8 cellular contexts compared by ENCODE assay signal in genomic region chr3:114706591-114707224, GRCh38.
DNase-seq lines count a peak whose midpoint lies in the region; ATAC-seq, FAIRE-seq and TF ChIP-seq lines count a peak whose summit lies in the region.

No MANE protein-coding gene starts in this region.

- H4K20me1 ChIP-seq in GM23338 (replicated peaks; ENCODE audit: insufficient read depth): no peaks in the 10 kb centered on the region
- no peaks in the 10 kb centered on the region for H4K20me1 ChIP-seq in hepatocyte (ENCODE audit: insufficient read depth, poor library complexity, severe bottlenecking)

- no peaks in the 10 kb centered on the region for H3K36me3 Mint-ChIP-seq in GM23338 (ENCODE audit: low read depth)

- H3K79me2 ChIP-seq in GM23338 (replicated peaks; ENCODE audit: insufficient read depth) (no peaks in the 10 kb centered on the region), hepatocyte (peaks cover 3% of the 10 kb centered on the region)

- H3K9me3 ChIP-seq in hepatocyte (ENCODE audit: low read depth): no peaks in the 10 kb centered on the region

- no peaks in the 10 kb centered on the region for H3K27me3 Mint-ChIP-seq in GM23338 (ENCODE audit: insufficient read depth, low read depth, poor library complexity)

- H3K36me3 ChIP-seq in GM23338 (ENCODE audit: insufficient read depth): no peaks in the 10 kb centered on the region
- H3K36me3 ChIP-seq in hepatocyte (replicated peaks; ENCODE audit: insufficient read depth, low read depth): no peaks in the 10 kb centered on the region

- H3K9me2 ChIP-seq in GM23338 (ENCODE audit: insufficient read depth): no peaks in the 10 kb centered on the region
- no peaks in the 10 kb centered on the region for H3K9me2 ChIP-seq in hepatocyte (replicated peaks; ENCODE audit: insufficient read depth)

- peaks cover 25% of the 10 kb centered on the region for H3K4me1 Mint-ChIP-seq in GM23338

- WGBS in hepatocyte (ENCODE audit: low lambda C conversion rate, missing lambda C conversion rate): 55% methylated on average over 3 of the region's 3 CpGs

- H3K27me3 ChIP-seq in GM23338 (ENCODE audit: insufficient read depth): no peaks in the 10 kb centered on the region
- H3K27me3 ChIP-seq in hepatocyte: no peaks in the 10 kb centered on the region

- H3K4me3 ChIP-seq in GM23338: no peak overlapping the region
- no peak overlapping the region for H3K4me3 ChIP-seq in hepatocyte

- H3K4me3 Mint-ChIP-seq in GM23338: no peak overlapping the region

- H3K27ac Mint-ChIP-seq in GM23338: no peak overlapping the region; the same call in 1 of the 2 replicates

- peak; percentile 94 for FAIRE-seq in RCC 7860 (lab: Jason Lieb, UNC)

- H3K27ac ChIP-seq in GM23338 (ENCODE audit: low read depth): no peak overlapping the region
- peak overlapping the region; percentile 79 for H3K27ac ChIP-seq in hepatocyte

- no peak for TF ChIP-seq CTCF in GM23338 (conservative IDR thresholded peaks at IDR 0.05; ENCODE audit: low read depth in 2 of 2)
- TF ChIP-seq CTCF in hepatocyte (IDR thresholded peaks at IDR 0.05; ENCODE audit: poor library complexity): no peak

- H3K9me3 Mint-ChIP-seq in GM23338: no peaks in the 10 kb centered on the region

- DNase-seq in DMS53 treated with DMSO at 0.1 percent for 48 hours (lab: John Stamatoyannopoulos, UW; ENCODE audit: unreplicated experiment) (peak; percentile 78), GM23338 (ENCODE audit: low spot score) (no peak), RCC 7860 (ENCODE audit: low spot score) (peak; percentile 72), hepatocyte (ENCODE audit: low spot score) (peak; percentile 62), AML-193 (lab: John Stamatoyannopoulos, UW) (no peak), T1000 (lab: John Stamatoyannopoulos, UW) (no peak)

- H3K4me1 ChIP-seq in GM23338 (ENCODE audit: insufficient read depth) (peaks cover 17% of the 10 kb centered on the region), hepatocyte (ENCODE audit: insufficient read depth) (peaks cover 21% of the 10 kb centered on the region)

- H3F3A ChIP-seq in GM23338 (replicated peaks; ENCODE audit: low read depth): no peaks in the 10 kb centered on the region

- H2AFZ ChIP-seq in GM23338 (no peak overlapping the region), hepatocyte (no peak overlapping the region)

- H3K4me2 ChIP-seq in GM23338 (peak overlapping the region; percentile 7; the same call in 1 of the 2 replicates), hepatocyte (peak overlapping the region; percentile 48)

- ATAC-seq in GM23338 (peak; percentile 49), GM21360 (IDR thresholded peaks at IDR 0.05; ENCODE audit: unreplicated experiment) (no peak), GM21723 (IDR thresholded peaks at IDR 0.05; ENCODE audit: unreplicated experiment) (no peak)

TF ChIP-seq in GM23338, 12 proteins besides CTCF, POLR2A, EP300 and RAD21 (continues in another document):
- TF ChIP-seq, protein P1, sequence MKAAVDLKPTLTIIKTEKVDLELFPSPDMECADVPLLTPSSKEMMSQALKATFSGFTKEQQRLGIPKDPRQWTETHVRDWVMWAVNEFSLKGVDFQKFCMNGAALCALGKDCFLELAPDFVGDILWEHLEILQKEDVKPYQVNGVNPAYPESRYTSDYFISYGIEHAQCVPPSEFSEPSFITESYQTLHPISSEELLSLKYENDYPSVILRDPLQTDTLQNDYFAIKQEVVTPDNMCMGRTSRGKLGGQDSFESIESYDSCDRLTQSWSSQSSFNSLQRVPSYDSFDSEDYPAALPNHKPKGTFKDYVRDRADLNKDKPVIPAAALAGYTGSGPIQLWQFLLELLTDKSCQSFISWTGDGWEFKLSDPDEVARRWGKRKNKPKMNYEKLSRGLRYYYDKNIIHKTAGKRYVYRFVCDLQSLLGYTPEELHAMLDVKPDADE (IDR thresholded peaks at IDR 0.05): no peak
- TF ChIP-seq NANOG (IDR thresholded peaks at IDR 0.05; ENCODE audit: borderline replicate concordance) (no peak), EZH2phosphoT487 (IDR thresholded peaks at IDR 0.05; ENCODE audit: unreplicated experiment) (no peak), ZNF114 (CRISPR knock-in tag; IDR thresholded peaks at IDR 0.05) (no peak), ZNF331 (CRISPR knock-in tag; IDR thresholded peaks at IDR 0.05; ENCODE audit: low read depth) (no peak), STAT1 (IDR thresholded peaks at IDR 0.05; ENCODE audit: unreplicated experiment) (no peak), CREB1 (CRISPR knock-in tag; IDR thresholded peaks at IDR 0.05; ENCODE audit: low read depth) (no peak), JUNB (IDR thresholded peaks at IDR 0.05; ENCODE audit: unreplicated experiment) (no peak)
- TF ChIP-seq, protein P2, sequence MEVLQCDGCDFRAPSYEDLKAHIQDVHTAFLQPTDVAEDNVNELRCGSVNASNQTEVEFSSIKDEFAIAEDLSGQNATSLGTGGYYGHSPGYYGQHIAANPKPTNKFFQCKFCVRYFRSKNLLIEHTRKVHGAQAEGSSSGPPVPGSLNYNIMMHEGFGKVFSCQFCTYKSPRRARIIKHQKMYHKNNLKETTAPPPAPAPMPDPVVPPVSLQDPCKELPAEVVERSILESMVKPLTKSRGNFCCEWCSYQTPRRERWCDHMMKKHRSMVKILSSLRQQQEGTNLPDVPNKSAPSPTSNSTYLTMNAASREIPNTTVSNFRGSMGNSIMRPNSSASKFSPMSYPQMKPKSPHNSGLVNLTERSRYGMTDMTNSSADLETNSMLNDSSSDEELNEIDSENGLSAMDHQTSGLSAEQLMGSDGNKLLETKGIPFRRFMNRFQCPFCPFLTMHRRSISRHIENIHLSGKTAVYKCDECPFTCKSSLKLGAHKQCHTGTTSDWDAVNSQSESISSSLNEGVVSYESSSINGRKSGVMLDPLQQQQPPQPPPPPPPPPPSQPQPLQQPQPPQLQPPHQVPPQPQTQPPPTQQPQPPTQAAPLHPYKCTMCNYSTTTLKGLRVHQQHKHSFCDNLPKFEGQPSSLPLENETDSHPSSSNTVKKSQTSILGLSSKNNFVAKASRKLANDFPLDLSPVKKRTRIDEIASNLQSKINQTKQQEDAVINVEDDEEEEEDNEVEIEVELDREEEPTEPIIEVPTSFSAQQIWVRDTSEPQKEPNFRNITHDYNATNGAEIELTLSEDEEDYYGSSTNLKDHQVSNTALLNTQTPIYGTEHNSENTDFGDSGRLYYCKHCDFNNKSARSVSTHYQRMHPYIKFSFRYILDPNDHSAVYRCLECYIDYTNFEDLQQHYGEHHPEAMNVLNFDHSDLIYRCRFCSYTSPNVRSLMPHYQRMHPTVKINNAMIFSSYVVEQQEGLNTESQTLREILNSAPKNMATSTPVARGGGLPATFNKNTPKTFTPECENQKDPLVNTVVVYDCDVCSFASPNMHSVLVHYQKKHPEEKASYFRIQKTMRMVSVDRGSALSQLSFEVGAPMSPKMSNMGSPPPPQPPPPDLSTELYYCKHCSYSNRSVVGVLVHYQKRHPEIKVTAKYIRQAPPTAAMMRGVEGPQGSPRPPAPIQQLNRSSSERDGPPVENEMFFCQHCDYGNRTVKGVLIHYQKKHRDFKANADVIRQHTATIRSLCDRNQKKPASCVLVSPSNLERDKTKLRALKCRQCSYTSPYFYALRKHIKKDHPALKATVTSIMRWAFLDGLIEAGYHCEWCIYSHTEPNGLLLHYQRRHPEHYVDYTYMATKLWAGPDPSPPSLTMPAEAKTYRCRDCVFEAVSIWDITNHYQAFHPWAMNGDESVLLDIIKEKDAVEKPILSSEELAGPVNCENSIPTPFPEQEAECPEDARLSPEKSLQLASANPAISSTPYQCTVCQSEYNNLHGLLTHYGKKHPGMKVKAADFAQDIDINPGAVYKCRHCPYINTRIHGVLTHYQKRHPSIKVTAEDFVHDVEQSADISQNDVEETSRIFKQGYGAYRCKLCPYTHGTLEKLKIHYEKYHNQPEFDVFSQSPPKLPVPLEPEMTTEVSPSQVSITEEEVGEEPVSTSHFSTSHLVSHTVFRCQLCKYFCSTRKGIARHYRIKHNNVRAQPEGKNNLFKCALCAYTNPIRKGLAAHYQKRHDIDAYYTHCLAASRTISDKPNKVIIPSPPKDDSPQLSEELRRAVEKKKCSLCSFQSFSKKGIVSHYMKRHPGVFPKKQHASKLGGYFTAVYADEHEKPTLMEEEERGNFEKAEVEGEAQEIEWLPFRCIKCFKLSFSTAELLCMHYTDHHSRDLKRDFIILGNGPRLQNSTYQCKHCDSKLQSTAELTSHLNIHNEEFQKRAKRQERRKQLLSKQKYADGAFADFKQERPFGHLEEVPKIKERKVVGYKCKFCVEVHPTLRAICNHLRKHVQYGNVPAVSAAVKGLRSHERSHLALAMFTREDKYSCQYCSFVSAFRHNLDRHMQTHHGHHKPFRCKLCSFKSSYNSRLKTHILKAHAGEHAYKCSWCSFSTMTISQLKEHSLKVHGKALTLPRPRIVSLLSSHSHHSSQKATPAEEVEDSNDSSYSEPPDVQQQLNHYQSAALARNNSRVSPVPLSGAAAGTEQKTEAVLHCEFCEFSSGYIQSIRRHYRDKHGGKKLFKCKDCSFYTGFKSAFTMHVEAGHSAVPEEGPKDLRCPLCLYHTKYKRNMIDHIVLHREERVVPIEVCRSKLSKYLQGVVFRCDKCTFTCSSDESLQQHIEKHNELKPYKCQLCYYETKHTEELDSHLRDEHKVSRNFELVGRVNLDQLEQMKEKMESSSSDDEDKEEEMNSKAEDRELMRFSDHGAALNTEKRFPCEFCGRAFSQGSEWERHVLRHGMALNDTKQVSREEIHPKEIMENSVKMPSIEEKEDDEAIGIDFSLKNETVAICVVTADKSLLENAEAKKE (CRISPR knock-in tag; IDR thresholded peaks at IDR 0.05): no peak

Comparison
In these comparisons a context has a peak if more than half of its experiments do, and no peak if none do; other contexts are left out.
1. DNase-seq: peak in DMS53 treated with DMSO at 0.1 percent for 48 hours (single experiment), RCC 7860 (single experiment) and hepatocyte (single experiment); none in GM23338 (single experiment), AML-193 (0 of 2) and T1000 (single experiment).